In genomic region chr2:84461310-84461709, GRCh38 we compare ENCODE assay signal across 18 cellular contexts. TPM values are rescaled to one million over a fixed set of nuclear protein-coding genes. Genes with fewer than 3 reads are reported as not detected.
"Had no signal": no experiment of that assay in that cellular context is flagged by ENCODE, and none has a peak within 500 bp of the region (broad histone marks: within the 10 kb centered on the region; RNA-seq: fewer than 3 reads in every experiment).

No MANE protein-coding gene starts in this region.

- H3K4me2 ChIP-seq: smooth muscle cell had no signal

- FAIRE-seq: astrocyte, islet of Langerhans, TTC549 had no signal

- H3K9me3 ChIP-seq: lower lobe of right lung, psoas muscle had no signal

- H3K4me3 ChIP-seq: lower lobe of right lung, psoas muscle, smooth muscle cell had no signal

- DNase-seq: activated CD4-positive, alpha-beta T cell treated with anti-CD3 and anti-CD28 coated beads for 48 hours; activated CD4-positive, CD25-positive, alpha-beta regulatory T cell; activated CD8-positive, alpha-beta T cell treated with anti-CD3 and anti-CD28 coated beads, Interleukin-2, amount 10 ng/mL, durations not matched to agents 7 days and 5 days; activated effector memory CD4-positive, alpha-beta T cell treated with anti-CD3 and anti-CD28 coated beads, Interleukin-2, amount 50 U/mL, for 16 hours; activated T-cell treated with anti-CD3 and anti-CD28 coated beads, Interleukin-2, amount 50 U/mL, for 24 hours; effector memory CD8-positive, alpha-beta T cell; left cardiac atrium; lower lobe of right lung; psoas muscle; stimulated activated CD4-positive, alpha-beta T cell treated with anti-CD3 and anti-CD28 coated beads, Interleukin-4, amount 100 ng/mL, for 24 hours; SW 1271 had no signal

- H3K9me3 Mint-ChIP-seq: activated naive CD4-positive, alpha-beta T cell treated with anti-CD3 and anti-CD28 coated beads, Interleukin-2, amount 50 U/mL, for 24 hours; effector memory CD8-positive, alpha-beta T cell; stimulated activated effector memory CD8-positive, alpha-beta T cell treated with anti-CD3 and anti-CD28 coated beads, Interleukin-12 subunit alpha, Interleukin-12 subunit beta, amount 100 ng/mL, for 72 hours had no signal

- H3K36me3 ChIP-seq: lower lobe of right lung had no signal

- H3K4me3 Mint-ChIP-seq: activated CD8-positive, alpha-beta T cell treated with anti-CD3 and anti-CD28 coated beads, Interleukin-2, amount 10 ng/mL, durations not matched to agents 7 days and 5 days; activated naive CD4-positive, alpha-beta T cell treated with anti-CD3 and anti-CD28 coated beads, Interleukin-2, amount 50 U/mL, for 24 hours; activated T-cell treated with anti-CD3 and anti-CD28 coated beads, Interleukin-2, amount 50 U/mL, for 24 hours; stimulated activated effector memory CD8-positive, alpha-beta T cell treated with anti-CD3 and anti-CD28 coated beads, Interleukin-12 subunit alpha, Interleukin-12 subunit beta, amount 100 ng/mL, for 72 hours had no signal

- H3K27ac Mint-ChIP-seq: activated CD8-positive, alpha-beta T cell treated with anti-CD3 and anti-CD28 coated beads, Interleukin-2, amount 10 ng/mL, durations not matched to agents 7 days and 5 days; activated naive CD4-positive, alpha-beta T cell treated with anti-CD3 and anti-CD28 coated beads, Interleukin-2, amount 50 U/mL, for 24 hours; activated T-cell treated with anti-CD3 and anti-CD28 coated beads, Interleukin-2, amount 50 U/mL, for 24 hours; effector memory CD8-positive, alpha-beta T cell; stimulated activated effector memory CD8-positive, alpha-beta T cell treated with anti-CD3 and anti-CD28 coated beads, Interleukin-12 subunit alpha, Interleukin-12 subunit beta, amount 100 ng/mL, for 72 hours had no signal

- ATAC-seq: activated CD8-positive, alpha-beta T cell treated with anti-CD3 and anti-CD28 coated beads, Interleukin-2, amount 10 ng/mL, durations not matched to agents 7 days and 5 days; effector memory CD8-positive, alpha-beta T cell; left cardiac atrium; lower lobe of right lung; psoas muscle; stimulated activated effector memory CD8-positive, alpha-beta T cell treated with anti-CD3 and anti-CD28 coated beads, Interleukin-12 subunit alpha, Interleukin-12 subunit beta, amount 100 ng/mL, for 72 hours had no signal

- H3K27me3 Mint-ChIP-seq: activated naive CD4-positive, alpha-beta T cell treated with anti-CD3 and anti-CD28 coated beads, Interleukin-2, amount 50 U/mL, for 24 hours; activated T-cell treated with anti-CD3 and anti-CD28 coated beads, Interleukin-2, amount 50 U/mL, for 24 hours; effector memory CD8-positive, alpha-beta T cell had no signal

- H3K36me3 Mint-ChIP-seq: activated naive CD4-positive, alpha-beta T cell treated with anti-CD3 and anti-CD28 coated beads, Interleukin-2, amount 50 U/mL, for 24 hours; stimulated activated effector memory CD8-positive, alpha-beta T cell treated with anti-CD3 and anti-CD28 coated beads, Interleukin-12 subunit alpha, Interleukin-12 subunit beta, amount 100 ng/mL, for 72 hours had no signal

- H3K27ac ChIP-seq: lower lobe of right lung, psoas muscle had no signal

RNA-seq across cellular contexts. Expression of gene DNAH6, which starts 55.0 kb away (rescaled TPM):
- total RNA-seq: glomerular endothelial cell had no signal
